Comparison of ENCODE assay signal across 1 cellular context in the genomic region with DNA sequence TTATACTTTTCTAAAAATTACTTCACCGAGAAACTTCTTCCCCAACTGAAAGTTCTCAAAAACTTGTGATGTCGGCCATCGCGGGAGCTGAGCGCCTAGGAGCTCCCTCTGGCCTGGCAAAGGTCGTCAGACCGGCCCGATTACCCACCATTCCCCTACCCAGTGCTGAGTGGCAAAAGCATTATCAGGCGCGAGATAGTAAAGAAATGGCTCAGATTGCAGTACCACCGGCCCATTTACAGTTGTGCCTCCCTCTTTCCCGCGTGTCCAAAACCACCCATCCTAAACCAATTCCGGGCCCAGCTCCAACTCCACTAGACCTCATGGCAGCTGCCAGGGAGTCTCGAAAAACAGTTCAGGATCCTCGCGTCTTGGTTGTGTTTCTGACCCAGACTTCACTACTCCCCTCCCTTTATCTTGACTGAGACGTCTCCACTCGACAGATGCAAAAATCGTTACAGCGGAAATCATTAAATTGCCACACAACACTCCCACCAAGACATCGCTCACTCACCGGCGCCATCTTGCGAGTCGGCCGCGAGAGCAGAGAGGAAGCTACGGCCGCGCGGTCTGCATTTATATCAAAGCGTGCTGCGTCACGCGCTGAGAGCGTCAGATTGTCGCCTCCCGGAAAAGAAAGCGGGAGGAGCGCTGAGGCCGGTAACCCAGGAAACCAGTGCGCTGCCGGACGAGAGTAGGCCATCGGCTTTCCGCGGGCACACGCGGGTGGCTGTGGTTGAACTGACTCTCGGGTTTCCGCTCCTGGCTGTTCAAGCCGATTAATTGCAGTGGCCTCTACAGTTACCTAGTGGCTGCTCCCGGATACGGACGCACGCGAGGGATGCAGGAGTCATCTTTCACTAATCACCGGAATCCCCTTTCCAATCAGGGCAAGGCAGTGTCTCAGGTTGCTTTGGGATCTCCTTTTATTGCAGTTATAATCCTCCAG.
TF ChIP-seq lines count a peak whose summit lies in the region.

Gene RPL22L1, minus strand, starts transcription at position 551 of the 949 bp plus-strand sequence. Its CDS starts 28 bp downstream, at position 523.

TF ChIP-seq in WTC11, 78 proteins besides CTCF, POLR2A, EP300 and RAD21 (continued from another document and continues in another):
- TF ChIP-seq, protein P1, sequence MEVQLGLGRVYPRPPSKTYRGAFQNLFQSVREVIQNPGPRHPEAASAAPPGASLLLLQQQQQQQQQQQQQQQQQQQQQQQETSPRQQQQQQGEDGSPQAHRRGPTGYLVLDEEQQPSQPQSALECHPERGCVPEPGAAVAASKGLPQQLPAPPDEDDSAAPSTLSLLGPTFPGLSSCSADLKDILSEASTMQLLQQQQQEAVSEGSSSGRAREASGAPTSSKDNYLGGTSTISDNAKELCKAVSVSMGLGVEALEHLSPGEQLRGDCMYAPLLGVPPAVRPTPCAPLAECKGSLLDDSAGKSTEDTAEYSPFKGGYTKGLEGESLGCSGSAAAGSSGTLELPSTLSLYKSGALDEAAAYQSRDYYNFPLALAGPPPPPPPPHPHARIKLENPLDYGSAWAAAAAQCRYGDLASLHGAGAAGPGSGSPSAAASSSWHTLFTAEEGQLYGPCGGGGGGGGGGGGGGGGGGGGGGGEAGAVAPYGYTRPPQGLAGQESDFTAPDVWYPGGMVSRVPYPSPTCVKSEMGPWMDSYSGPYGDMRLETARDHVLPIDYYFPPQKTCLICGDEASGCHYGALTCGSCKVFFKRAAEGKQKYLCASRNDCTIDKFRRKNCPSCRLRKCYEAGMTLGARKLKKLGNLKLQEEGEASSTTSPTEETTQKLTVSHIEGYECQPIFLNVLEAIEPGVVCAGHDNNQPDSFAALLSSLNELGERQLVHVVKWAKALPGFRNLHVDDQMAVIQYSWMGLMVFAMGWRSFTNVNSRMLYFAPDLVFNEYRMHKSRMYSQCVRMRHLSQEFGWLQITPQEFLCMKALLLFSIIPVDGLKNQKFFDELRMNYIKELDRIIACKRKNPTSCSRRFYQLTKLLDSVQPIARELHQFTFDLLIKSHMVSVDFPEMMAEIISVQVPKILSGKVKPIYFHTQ (CRISPR knock-in tag; IDR thresholded peaks at IDR 0.05) = peak; percentile 89; the same call in 1 of the 2 replicates
- TF ChIP-seq GABPB1 (CRISPR knock-in tag; IDR thresholded peaks at IDR 0.05) (peak; percentile 8; the same call in 1 of the 2 replicates), E2F4 (CRISPR knock-in tag; IDR thresholded peaks at IDR 0.05; ENCODE audit: borderline replicate concordance, low read depth) (peak; percentile 64; the same call in 1 of the 2 replicates), FOXP1 (CRISPR knock-in tag; IDR thresholded peaks at IDR 0.05; ENCODE audit: borderline replicate concordance) (peak; percentile 77; the same call in 1 of the 2 replicates), ZBTB21 (CRISPR knock-in tag; IDR thresholded peaks at IDR 0.05; ENCODE audit: borderline replicate concordance) (no peak), SP1 (CRISPR knock-in tag; conservative IDR thresholded peaks at IDR 0.05) (peak; percentile 72), ZNF396 (CRISPR knock-in tag; IDR thresholded peaks at IDR 0.05; ENCODE audit: borderline replicate concordance) (no peak), TEAD1 (CRISPR knock-in tag; IDR thresholded peaks at IDR 0.05) (peak; percentile 82), USF2 (CRISPR knock-in tag; IDR thresholded peaks at IDR 0.05) (peak; percentile 80), CBFB (CRISPR knock-in tag; IDR thresholded peaks at IDR 0.05; ENCODE audit: low read depth) (no peak), CREB1 (CRISPR knock-in tag; IDR thresholded peaks at IDR 0.05) (no peak), AFF4 (CRISPR knock-in tag; IDR thresholded peaks at IDR 0.05; ENCODE audit: borderline replicate concordance) (no peak; the same call in 1 of the 2 replicates), USF1 (CRISPR knock-in tag; IDR thresholded peaks at IDR 0.05) (peak; percentile 81), SMAD3 (CRISPR knock-in tag; IDR thresholded peaks at IDR 0.05; ENCODE audit: borderline replicate concordance) (peak; percentile 78), ZNF121 (CRISPR knock-in tag; IDR thresholded peaks at IDR 0.05) (no peak), IRF2 (CRISPR knock-in tag; IDR thresholded peaks at IDR 0.05; ENCODE audit: borderline replicate concordance, low read depth) (no peak), NR2C2 (CRISPR knock-in tag; IDR thresholded peaks at IDR 0.05) (no peak), NFE2L1 (CRISPR knock-in tag; IDR thresholded peaks at IDR 0.05) (peak; percentile 57), ZNF416 (CRISPR knock-in tag; IDR thresholded peaks at IDR 0.05) (no peak), KAT7 (CRISPR knock-in tag; IDR thresholded peaks at IDR 0.05; ENCODE audit: borderline replicate concordance) (no peak; the same call in 1 of the 2 replicates), ETV6 (CRISPR knock-in tag; IDR thresholded peaks at IDR 0.05) (peak; percentile 73), JUN (CRISPR knock-in tag; IDR thresholded peaks at IDR 0.05) (peak; percentile 81; the same call in 1 of the 2 replicates), HMGA2 (CRISPR knock-in tag; IDR thresholded peaks at IDR 0.05) (no peak), TCF7 (CRISPR knock-in tag; IDR thresholded peaks at IDR 0.05; ENCODE audit: low read depth) (no peak)
- TF ChIP-seq, protein P2, sequence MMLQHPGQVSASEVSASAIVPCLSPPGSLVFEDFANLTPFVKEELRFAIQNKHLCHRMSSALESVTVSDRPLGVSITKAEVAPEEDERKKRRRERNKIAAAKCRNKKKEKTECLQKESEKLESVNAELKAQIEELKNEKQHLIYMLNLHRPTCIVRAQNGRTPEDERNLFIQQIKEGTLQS (CRISPR knock-in tag; conservative IDR thresholded peaks at IDR 0.05) = 0 out of 2 replicates have a peak, but pooled peaks have one; percentile 40
- TF ChIP-seq, protein P3, sequence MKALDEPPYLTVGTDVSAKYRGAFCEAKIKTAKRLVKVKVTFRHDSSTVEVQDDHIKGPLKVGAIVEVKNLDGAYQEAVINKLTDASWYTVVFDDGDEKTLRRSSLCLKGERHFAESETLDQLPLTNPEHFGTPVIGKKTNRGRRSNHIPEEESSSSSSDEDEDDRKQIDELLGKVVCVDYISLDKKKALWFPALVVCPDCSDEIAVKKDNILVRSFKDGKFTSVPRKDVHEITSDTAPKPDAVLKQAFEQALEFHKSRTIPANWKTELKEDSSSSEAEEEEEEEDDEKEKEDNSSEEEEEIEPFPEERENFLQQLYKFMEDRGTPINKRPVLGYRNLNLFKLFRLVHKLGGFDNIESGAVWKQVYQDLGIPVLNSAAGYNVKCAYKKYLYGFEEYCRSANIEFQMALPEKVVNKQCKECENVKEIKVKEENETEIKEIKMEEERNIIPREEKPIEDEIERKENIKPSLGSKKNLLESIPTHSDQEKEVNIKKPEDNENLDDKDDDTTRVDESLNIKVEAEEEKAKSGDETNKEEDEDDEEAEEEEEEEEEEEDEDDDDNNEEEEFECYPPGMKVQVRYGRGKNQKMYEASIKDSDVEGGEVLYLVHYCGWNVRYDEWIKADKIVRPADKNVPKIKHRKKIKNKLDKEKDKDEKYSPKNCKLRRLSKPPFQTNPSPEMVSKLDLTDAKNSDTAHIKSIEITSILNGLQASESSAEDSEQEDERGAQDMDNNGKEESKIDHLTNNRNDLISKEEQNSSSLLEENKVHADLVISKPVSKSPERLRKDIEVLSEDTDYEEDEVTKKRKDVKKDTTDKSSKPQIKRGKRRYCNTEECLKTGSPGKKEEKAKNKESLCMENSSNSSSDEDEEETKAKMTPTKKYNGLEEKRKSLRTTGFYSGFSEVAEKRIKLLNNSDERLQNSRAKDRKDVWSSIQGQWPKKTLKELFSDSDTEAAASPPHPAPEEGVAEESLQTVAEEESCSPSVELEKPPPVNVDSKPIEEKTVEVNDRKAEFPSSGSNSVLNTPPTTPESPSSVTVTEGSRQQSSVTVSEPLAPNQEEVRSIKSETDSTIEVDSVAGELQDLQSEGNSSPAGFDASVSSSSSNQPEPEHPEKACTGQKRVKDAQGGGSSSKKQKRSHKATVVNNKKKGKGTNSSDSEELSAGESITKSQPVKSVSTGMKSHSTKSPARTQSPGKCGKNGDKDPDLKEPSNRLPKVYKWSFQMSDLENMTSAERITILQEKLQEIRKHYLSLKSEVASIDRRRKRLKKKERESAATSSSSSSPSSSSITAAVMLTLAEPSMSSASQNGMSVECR (CRISPR knock-in tag; IDR thresholded peaks at IDR 0.05; ENCODE audit: borderline replicate concordance) = peak; percentile 81
- TF ChIP-seq, protein P4, sequence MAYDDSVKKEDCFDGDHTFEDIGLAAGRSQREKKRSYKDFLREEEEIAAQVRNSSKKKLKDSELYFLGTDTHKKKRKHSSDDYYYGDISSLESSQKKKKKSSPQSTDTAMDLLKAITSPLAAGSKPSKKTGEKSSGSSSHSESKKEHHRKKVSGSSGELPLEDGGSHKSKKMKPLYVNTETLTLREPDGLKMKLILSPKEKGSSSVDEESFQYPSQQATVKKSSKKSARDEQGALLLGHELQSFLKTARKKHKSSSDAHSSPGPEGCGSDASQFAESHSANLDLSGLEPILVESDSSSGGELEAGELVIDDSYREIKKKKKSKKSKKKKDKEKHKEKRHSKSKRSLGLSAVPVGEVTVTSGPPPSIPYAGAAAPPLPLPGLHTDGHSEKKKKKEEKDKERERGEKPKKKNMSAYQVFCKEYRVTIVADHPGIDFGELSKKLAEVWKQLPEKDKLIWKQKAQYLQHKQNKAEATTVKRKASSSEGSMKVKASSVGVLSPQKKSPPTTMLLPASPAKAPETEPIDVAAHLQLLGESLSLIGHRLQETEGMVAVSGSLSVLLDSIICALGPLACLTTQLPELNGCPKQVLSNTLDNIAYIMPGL (CRISPR knock-in tag; IDR thresholded peaks at IDR 0.05) = peak; percentile 72; the same call in 1 of the 2 replicates
- TF ChIP-seq, protein P5, sequence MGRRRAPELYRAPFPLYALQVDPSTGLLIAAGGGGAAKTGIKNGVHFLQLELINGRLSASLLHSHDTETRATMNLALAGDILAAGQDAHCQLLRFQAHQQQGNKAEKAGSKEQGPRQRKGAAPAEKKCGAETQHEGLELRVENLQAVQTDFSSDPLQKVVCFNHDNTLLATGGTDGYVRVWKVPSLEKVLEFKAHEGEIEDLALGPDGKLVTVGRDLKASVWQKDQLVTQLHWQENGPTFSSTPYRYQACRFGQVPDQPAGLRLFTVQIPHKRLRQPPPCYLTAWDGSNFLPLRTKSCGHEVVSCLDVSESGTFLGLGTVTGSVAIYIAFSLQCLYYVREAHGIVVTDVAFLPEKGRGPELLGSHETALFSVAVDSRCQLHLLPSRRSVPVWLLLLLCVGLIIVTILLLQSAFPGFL (CRISPR knock-in tag; IDR thresholded peaks at IDR 0.05; ENCODE audit: borderline replicate concordance) = no peak
- TF ChIP-seq, protein P6, sequence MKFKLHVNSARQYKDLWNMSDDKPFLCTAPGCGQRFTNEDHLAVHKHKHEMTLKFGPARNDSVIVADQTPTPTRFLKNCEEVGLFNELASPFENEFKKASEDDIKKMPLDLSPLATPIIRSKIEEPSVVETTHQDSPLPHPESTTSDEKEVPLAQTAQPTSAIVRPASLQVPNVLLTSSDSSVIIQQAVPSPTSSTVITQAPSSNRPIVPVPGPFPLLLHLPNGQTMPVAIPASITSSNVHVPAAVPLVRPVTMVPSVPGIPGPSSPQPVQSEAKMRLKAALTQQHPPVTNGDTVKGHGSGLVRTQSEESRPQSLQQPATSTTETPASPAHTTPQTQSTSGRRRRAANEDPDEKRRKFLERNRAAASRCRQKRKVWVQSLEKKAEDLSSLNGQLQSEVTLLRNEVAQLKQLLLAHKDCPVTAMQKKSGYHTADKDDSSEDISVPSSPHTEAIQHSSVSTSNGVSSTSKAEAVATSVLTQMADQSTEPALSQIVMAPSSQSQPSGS (CRISPR knock-in tag; IDR thresholded peaks at IDR 0.05; ENCODE audit: borderline replicate concordance, low read depth) = no peak
